8 cellular contexts compared by ENCODE assay signal in the genomic region with DNA sequence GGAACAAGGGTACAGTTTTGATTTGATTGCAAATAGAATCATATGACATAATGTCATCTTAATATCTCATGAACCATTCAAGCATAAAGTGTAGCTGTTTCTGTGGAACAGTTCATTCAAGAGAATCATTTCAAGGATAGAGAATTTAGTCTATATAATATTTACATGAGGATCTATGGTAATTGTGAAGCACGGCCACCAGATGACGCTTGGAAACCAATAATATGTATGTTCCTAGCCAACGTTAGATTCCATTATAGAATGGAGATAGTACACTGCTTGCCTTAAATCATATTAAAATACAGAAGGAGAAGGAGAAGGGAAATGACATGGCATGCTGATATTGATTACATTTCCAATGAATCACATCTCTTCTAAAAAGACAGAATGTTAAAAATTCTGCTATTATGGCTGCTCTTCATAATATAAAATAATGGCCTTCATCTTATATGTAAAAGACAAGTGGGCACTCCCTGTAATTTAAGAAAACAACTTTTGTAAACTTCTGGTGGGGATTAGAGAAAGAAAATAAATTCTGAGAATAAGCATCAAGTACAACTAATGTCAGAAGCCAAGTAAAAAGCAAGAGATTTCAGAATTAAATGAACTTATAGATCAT.
DNase-seq lines count a peak whose midpoint lies in the region; ATAC-seq, FAIRE-seq and TF ChIP-seq lines count a peak whose summit lies in the region.

No MANE protein-coding gene starts in this region.

- H2AFZ ChIP-seq in SK-N-SH (ENCODE audit: low read depth) (no peak overlapping the region), HepG2 (ENCODE audit: low read length) (no peak overlapping the region)

- POLR2A ChIA-PET in SK-N-SH (lab: Yijun Ruan, JAX) (no interaction called here), HepG2 (lab: Yijun Ruan, JAX) (no interaction called here)

- TF ChIP-seq POLR2A in HepG2 (IDR thresholded peaks at IDR 0.05; ENCODE audit: insufficient read depth in 1 of 2, low read depth in 2 of 2, low read length in 2 of 2): no peak

- no peaks in the 10 kb centered on the region for H4K20me1 ChIP-seq in DOHH2 (ENCODE audit: control insufficient read depth, insufficient read depth, low read depth, low read length)
- no peaks in the 10 kb centered on the region for H4K20me1 ChIP-seq in SK-N-SH (ENCODE audit: insufficient read depth)
- H4K20me1 ChIP-seq in HepG2 (ENCODE audit: insufficient read depth, low read length): no peaks in the 10 kb centered on the region

- in situ Hi-C loops in HepG2 (cut with HindIII; ENCODE audit: extremely low pct_ligation_motif_present, low pct_unique_long_range_greater_than_20kb): loop anchor here (10.0 kb wide), 1 partner anchor 1163 kb away; no protein-coding TSS in a partner anchor

- intact Hi-C loops in HepG2 (cut with micrococcal nuclease; ENCODE audit: unreplicated experiment): loop anchor here (1.0 kb wide), 1 partner anchor 1164 kb away; no protein-coding TSS in a partner anchor

- CTCF ChIA-PET in SK-N-SH (lab: Yijun Ruan, JAX): interaction anchor here (0.6 to 1.4 kb wide), 9 partner anchors 8 to 1365 kb away, joined by 3 to 5 read pairs (median 3); no protein-coding TSS in a partner anchor
- CTCF ChIA-PET in HepG2 (lab: Yijun Ruan, JAX; ENCODE audit: low intra/inter-chr PET ratio, low total read pairs): interaction anchor here (1.5 kb wide), 1 partner anchor 1164 kb away, joined by 3 read pairs; no protein-coding TSS in a partner anchor

- H3K27me3 ChIP-seq in DOHH2 (ENCODE audit: control insufficient read depth, low read length): no peaks in the 10 kb centered on the region; the same call in 1 of the 2 replicates
- H3K27me3 ChIP-seq in SK-N-SH (ENCODE audit: insufficient read depth): no peaks in the 10 kb centered on the region
- no peaks in the 10 kb centered on the region for H3K27me3 ChIP-seq in HepG2 (ENCODE audit: control insufficient read depth in 1 of 2, insufficient read depth in 2 of 2, low read length in 2 of 2)
- H3K27me3 ChIP-seq in H7 (ENCODE audit: control insufficient read depth, insufficient read depth, low read length): no peaks in the 10 kb centered on the region

- H3K27ac ChIP-seq in DOHH2 (ENCODE audit: low read depth, low read length) (no peak overlapping the region), SK-N-SH (ENCODE audit: low read depth in 2 of 2, low read length in 1 of 2) (no peak overlapping the region), HepG2 (ENCODE audit: extremely low read length, insufficient read depth, low read length) (no peak overlapping the region)

- peak; percentile 66 for TF ChIP-seq CTCF in DOHH2 (IDR thresholded peaks at IDR 0.05; ENCODE audit: low read depth, low read length, poor library complexity, severe bottlenecking)
- peak; percentile 66 for TF ChIP-seq CTCF in SK-N-SH (IDR thresholded peaks at IDR 0.05)
- TF ChIP-seq CTCF in HepG2 (CRISPR knock-in tag; IDR thresholded peaks at IDR 0.05): peak; percentile 55

- no TSS peak for BruUV-seq in HepG2 (replicated peaks; lab: Mats Ljungman, UMichigan)

- H3K79me2 ChIP-seq in DOHH2 (ENCODE audit: control insufficient read depth, low read length) (no peaks in the 10 kb centered on the region), SK-N-SH (ENCODE audit: insufficient read depth) (no peaks in the 10 kb centered on the region), HepG2 (ENCODE audit: insufficient read depth, low read length) (no peaks in the 10 kb centered on the region)

- H3K4me3 ChIP-seq in DOHH2 (ENCODE audit: low read length): no peak overlapping the region
- no peak overlapping the region; a peak in 1 of 4 replicates for H3K4me3 ChIP-seq in SK-N-SH (ENCODE audit: low read depth in 2 of 2, low read length in 1 of 2)
- H3K4me3 ChIP-seq in HepG2 (replicated peaks in 1 of 3; ENCODE audit: insufficient read depth in 1 of 3, low read depth in 2 of 3, low read length in 3 of 3): no peak overlapping the region
- no peak overlapping the region for H3K4me3 ChIP-seq in H7 (ENCODE audit: insufficient read depth, low read depth, low read length)

- TF ChIP-seq RAD21 in SK-N-SH (IDR thresholded peaks at IDR 0.05; ENCODE audit: low read length) (peak; percentile 86), HepG2 (CRISPR knock-in tag; IDR thresholded peaks at IDR 0.05) (no peak)

- H3K9ac ChIP-seq in SK-N-SH: no peak overlapping the region
- no peak overlapping the region for H3K9ac ChIP-seq in HepG2 (ENCODE audit: insufficient read depth, low read depth, low read length)

- ATAC-seq in HepG2: peak; percentile 60; the same call in 2 of the 3 replicates
- ATAC-seq in esophagus mucosa: no peak

- H3K4me1 ChIP-seq in DOHH2 (ENCODE audit: control insufficient read depth, low read length) (no peaks in the 10 kb centered on the region), SK-N-SH (ENCODE audit: control insufficient read depth in 1 of 2, insufficient read depth in 2 of 2, low read depth in 1 of 2, low read length in 1 of 2) (peaks cover 0 to 10% of the 10 kb centered on the region in 2 experiments; a peak in 2 of 4 replicates), HepG2 (ENCODE audit: insufficient read depth, low read length) (no peaks in the 10 kb centered on the region)

- H3K9me2 ChIP-seq in DOHH2 (replicated peaks; ENCODE audit: control insufficient read depth, low read length) (no peaks in the 10 kb centered on the region), SK-N-SH (no peaks in the 10 kb centered on the region)

- H3K36me3 ChIP-seq in DOHH2 (ENCODE audit: control insufficient read depth, low read length): no peaks in the 10 kb centered on the region
- H3K36me3 ChIP-seq in SK-N-SH (replicated peaks in 1 of 2; ENCODE audit: control insufficient read depth in 1 of 2, insufficient read depth in 2 of 2, low read length in 1 of 2): peaks cover 35 to 52% of the 10 kb centered on the region in 2 experiments
- H3K36me3 ChIP-seq in HepG2 (replicated peaks in 1 of 2; ENCODE audit: control insufficient read depth in 1 of 2, insufficient read depth in 2 of 2, low read length in 2 of 2): no peaks in the 10 kb centered on the region
- no peaks in the 10 kb centered on the region for H3K36me3 ChIP-seq in H7 (replicated peaks; ENCODE audit: control insufficient read depth, insufficient read depth, low read length)

- H3K9me3 ChIP-seq in DOHH2 (ENCODE audit: control insufficient read depth, insufficient read depth, low read length) (no peaks in the 10 kb centered on the region), SK-N-SH (no peaks in the 10 kb centered on the region), HepG2 (ENCODE audit: low read length) (no peaks in the 10 kb centered on the region)

- FAIRE-seq in HepG2 (lab: Jason Lieb, UNC): no peak

- H3K4me2 ChIP-seq in DOHH2 (ENCODE audit: low read length) (no peak overlapping the region), SK-N-SH (no peak overlapping the region), HepG2 (ENCODE audit: low read depth, low read length) (no peak overlapping the region)

- 37% methylated on average over 3 of the region's 3 CpGs for WGBS in SK-N-SH (ENCODE audit: low lambda C conversion rate)
- 0% methylated on average over 3 of the region's 3 CpGs for WGBS in HepG2 (ENCODE audit: low lambda C conversion rate)

- H3F3A ChIP-seq in DOHH2 (ENCODE audit: control insufficient read depth, insufficient read depth) (no peaks in the 10 kb centered on the region), SK-N-SH (replicated peaks; ENCODE audit: insufficient read depth) (peaks cover 26% of the 10 kb centered on the region)

- TF ChIP-seq EP300 in SK-N-SH (IDR thresholded peaks at IDR 0.05; ENCODE audit: borderline replicate concordance in 1 of 2, low read depth in 1 of 2, low read length in 1 of 2): no peak
- TF ChIP-seq EP300 in HepG2 (IDR thresholded peaks at IDR 0.05; ENCODE audit: low read depth in 2 of 2, low read length in 2 of 2): no peak
- TF ChIP-seq EP300 in HepG2 (CRISPR knock-in tag; IDR thresholded peaks at IDR 0.05; ENCODE audit: borderline replicate concordance): no peak

- DNase-seq in NCI-H1105 (lab: John Stamatoyannopoulos, UW) (peak; percentile 61), SK-N-SH (peak; percentile 1), HepG2 (ENCODE audit: low spot score) (peak; percentile 2), NCI-H1048 (lab: John Stamatoyannopoulos, UW) (no peak), H7 (no peak), kidney tubule cell (ENCODE audit: low spot score) (no peak)

TF ChIP-seq in SK-N-SH, 30 proteins besides CTCF, POLR2A, EP300 and RAD21:
- no peak for TF ChIP-seq POLR2AphosphoS5 (IDR thresholded peaks at IDR 0.05; ENCODE audit: low read depth, low read length)
- TF ChIP-seq SMC3 (IDR thresholded peaks at IDR 0.05; ENCODE audit: low read depth, low read length): peak; percentile 69
TF ChIP-seq in SK-N-SH: peak in this region for 1.

TF ChIP-seq in HepG2, 621 proteins besides CTCF, POLR2A, EP300 and RAD21:
- TF ChIP-seq SMC3 (IDR thresholded peaks at IDR 0.05; ENCODE audit: low read length) (peak; percentile 51), ASH2L (IDR thresholded peaks at IDR 0.05; ENCODE audit: insufficient read length, low read depth, low read length) (no peak), STAG1 (CRISPR knock-in tag; IDR thresholded peaks at IDR 0.05) (peak; percentile 77)

Comparison
In these comparisons a context has a peak if more than half of its experiments do, and no peak if none do; other contexts are left out.
1. DNase-seq: peak in NCI-H1105 (single experiment), SK-N-SH (single experiment) and HepG2 (single experiment); none in NCI-H1048 (single experiment), H7 (single experiment) and kidney tubule cell (single experiment).
2. Peak in every context shown above with its lines, with median percentiles within 50 percentile points of each other: CTCF ChIP-seq.